Comparison of ENCODE assay signal across 4 cellular contexts in the genomic region with DNA sequence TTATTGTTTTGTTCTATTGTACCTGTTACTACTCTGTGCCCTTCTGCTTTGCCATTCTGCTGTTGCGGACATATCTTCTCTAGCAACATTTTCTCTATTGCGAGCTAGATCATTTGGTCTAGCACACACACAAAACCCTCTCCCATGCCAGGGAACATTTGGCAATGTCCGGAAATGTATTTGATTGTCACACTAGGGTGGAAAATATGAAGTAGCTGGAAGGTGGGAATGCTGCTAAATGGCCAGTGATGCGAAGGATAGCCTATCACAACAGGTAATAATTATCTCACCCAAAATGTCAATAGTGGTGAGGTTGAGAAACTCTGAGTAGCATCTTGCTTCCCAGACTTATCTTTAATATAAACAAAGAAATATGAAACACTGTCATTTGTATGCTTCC.
"Had no signal": no experiment of that assay in that cellular context is flagged by ENCODE, and none has a peak within 500 bp of the region (broad histone marks: within the 10 kb centered on the region; RNA-seq: fewer than 3 reads in every experiment).

No MANE protein-coding gene starts in this region.

- DNase-seq: IMR-90, KG1 had no signal

- H3K27ac ChIP-seq: HL-60 had no signal

- H3K4me3 ChIP-seq: K562 had no signal
